Comparison of ENCODE assay signal across 8 cellular contexts in genomic region chr9:128127568-128127989, GRCh38. TPM values are rescaled to one million over a fixed set of nuclear protein-coding genes. Genes with fewer than 3 reads are reported as not detected.
A peak's percentile ranks its signal among the peaks of the same experiment; 100 is the strongest.
DNase-seq lines count a peak whose midpoint lies in the region; ATAC-seq and TF ChIP-seq lines count a peak whose summit lies in the region.

TSS of gene PTGES2 (minus strand) at chr9:128127729. CDS start at chr9:128127717, 12 bp downstream.

- DNase-seq in BE2C (peak; percentile 92), NOMO-1 (lab: John Stamatoyannopoulos, UW; ENCODE audit: unreplicated experiment in 2 of 2) (peak; percentile 76 to 86)
- DNase-seq in activated CD8-positive, alpha-beta memory T cell treated with anti-CD3 and anti-CD28 coated beads, Interleukin-2, amount 10 ng/mL, durations not matched to agents 7 days and 5 days, result peak; percentile 84
- peak; percentile 58 for DNase-seq in stimulated activated CD8-positive, alpha-beta memory T cell treated with anti-CD3 and anti-CD28 coated beads, Interleukin-15, amount 100 ng/mL, for 24 hours (ENCODE audit: low read depth)

- WGBS in mesodermal cell (ENCODE audit: insufficient coverage in 2 of 2), 2 experiments, result 0% methylated on average over 40 to 55 of the region's 56 CpGs

- no peaks in the 10 kb centered on the region for H3K27me3 ChIP-seq in BE2C

- in situ Hi-C loops in endometrial microvascular endothelial cells (cut with HindIII; ENCODE audit: inconsistent ontology term, low pct_unique_long_range_greater_than_20kb, low sequenced_read_pairs), result no loop called here

- no peak for TF ChIP-seq CTCF in BE2C (IDR thresholded peaks at IDR 0.05; ENCODE audit: low read depth, low read length)

- ATAC-seq in GM19025 (IDR thresholded peaks at IDR 0.05; ENCODE audit: low read depth, unreplicated experiment), result peak; percentile 52
- ATAC-seq in HG03354 (IDR thresholded peaks at IDR 0.05; ENCODE audit: poor library complexity, severe bottlenecking, unreplicated experiment), result peak; percentile 68
- ATAC-seq in activated CD8-positive, alpha-beta memory T cell treated with anti-CD3 and anti-CD28 coated beads, Interleukin-2, amount 10 ng/mL, durations not matched to agents 7 days and 5 days, result peak; percentile 73

- H3K4me1 Mint-ChIP-seq in activated CD8-positive, alpha-beta memory T cell treated with anti-CD3 and anti-CD28 coated beads, Interleukin-2, amount 10 ng/mL, durations not matched to agents 7 days and 5 days, result peaks cover 28% of the 10 kb centered on the region

- H3K9me3 Mint-ChIP-seq in activated CD8-positive, alpha-beta memory T cell treated with anti-CD3 and anti-CD28 coated beads, Interleukin-2, amount 10 ng/mL, durations not matched to agents 7 days and 5 days (ENCODE audit: low read depth), result no peaks in the 10 kb centered on the region

- CTCF ChIA-PET in activated CD8-positive, alpha-beta memory T cell treated with anti-CD3 and anti-CD28 coated beads, Interleukin-2, amount 10 ng/mL, durations not matched to agents 7 days and 5 days (lab: Charles Lee), result interaction anchor here (1.9 kb wide), 1 partner anchor 10 kb away, joined by 17 read pairs; no protein-coding TSS in a partner anchor

- H3K4me3 ChIP-seq in BE2C (ENCODE audit: low read depth, low read length) (peak within 1 kb of the TSS; percentile 96), mesodermal cell (ENCODE audit: extremely low read depth, insufficient read depth, low read length, poor library complexity, severe bottlenecking) (peak within 1 kb of the TSS; percentile 87)

- H3K27me3 Mint-ChIP-seq in activated CD8-positive, alpha-beta memory T cell treated with anti-CD3 and anti-CD28 coated beads, Interleukin-2, amount 10 ng/mL, durations not matched to agents 7 days and 5 days, result peaks cover 8% of the 10 kb centered on the region

- H3K36me3 ChIP-seq in BE2C, result peaks cover 27% of the 10 kb centered on the region
- H3K36me3 ChIP-seq in mesodermal cell (ENCODE audit: control insufficient read depth, insufficient read depth, low read length), result peaks cover 22% of the 10 kb centered on the region

- peak within 1 kb of the TSS; percentile 96 for H3K27ac Mint-ChIP-seq in activated CD8-positive, alpha-beta memory T cell treated with anti-CD3 and anti-CD28 coated beads, Interleukin-2, amount 10 ng/mL, durations not matched to agents 7 days and 5 days

- H3K4me1 ChIP-seq in BE2C (peaks cover 11% of the 10 kb centered on the region), mesodermal cell (ENCODE audit: control insufficient read depth, insufficient read depth, low read length, poor library complexity, severe bottlenecking) (no peaks in the 10 kb centered on the region)

- H3K27ac ChIP-seq in mesodermal cell (ENCODE audit: low read depth, low read length, severe bottlenecking), result peak within 1 kb of the TSS; percentile 77

- H3K4me3 Mint-ChIP-seq in activated CD8-positive, alpha-beta memory T cell treated with anti-CD3 and anti-CD28 coated beads, Interleukin-2, amount 10 ng/mL, durations not matched to agents 7 days and 5 days, result peak within 1 kb of the TSS; percentile 95

- peaks cover 3% of the 10 kb centered on the region for H3K36me3 Mint-ChIP-seq in activated CD8-positive, alpha-beta memory T cell treated with anti-CD3 and anti-CD28 coated beads, Interleukin-2, amount 10 ng/mL, durations not matched to agents 7 days and 5 days

- H3K9me3 ChIP-seq in BE2C (no peaks in the 10 kb centered on the region), mesodermal cell (ENCODE audit: control insufficient read depth, low read length) (peaks cover 6% of the 10 kb centered on the region)

RNA-seq across cellular contexts. Expression of gene PTGES2, which starts in this region (rescaled TPM):
- polyA plus RNA-seq in BE2C (2012; ENCODE audit: insufficient read depth, insufficient read length, low read depth), result 511 TPM
- 10 to 100 TPM; 51.0 to 56.4 TPM for total RNA-seq in activated CD8-positive, alpha-beta memory T cell treated with anti-CD3 and anti-CD28 coated beads, Interleukin-2, amount 10 ng/mL, durations not matched to agents 7 days and 5 days
- 96.1 TPM for total RNA-seq in endometrial microvascular endothelial cells (ENCODE audit: inconsistent ontology term)
- 36.7 TPM for polyA plus RNA-seq in mesodermal cell (2013, experiment 1 of 2)
- polyA plus RNA-seq in mesodermal cell (2013, experiment 2 of 2), result 30.0 TPM

Comparison
In these comparisons a context has a peak if more than half of its experiments do, and no peak if none do; other contexts are left out.
1. Peak in every context shown above with its lines: DNase-seq, ATAC-seq, H3K4me3 ChIP-seq and H3K27ac ChIP-seq.